11 cellular contexts compared by ENCODE assay signal in the genomic region with DNA sequence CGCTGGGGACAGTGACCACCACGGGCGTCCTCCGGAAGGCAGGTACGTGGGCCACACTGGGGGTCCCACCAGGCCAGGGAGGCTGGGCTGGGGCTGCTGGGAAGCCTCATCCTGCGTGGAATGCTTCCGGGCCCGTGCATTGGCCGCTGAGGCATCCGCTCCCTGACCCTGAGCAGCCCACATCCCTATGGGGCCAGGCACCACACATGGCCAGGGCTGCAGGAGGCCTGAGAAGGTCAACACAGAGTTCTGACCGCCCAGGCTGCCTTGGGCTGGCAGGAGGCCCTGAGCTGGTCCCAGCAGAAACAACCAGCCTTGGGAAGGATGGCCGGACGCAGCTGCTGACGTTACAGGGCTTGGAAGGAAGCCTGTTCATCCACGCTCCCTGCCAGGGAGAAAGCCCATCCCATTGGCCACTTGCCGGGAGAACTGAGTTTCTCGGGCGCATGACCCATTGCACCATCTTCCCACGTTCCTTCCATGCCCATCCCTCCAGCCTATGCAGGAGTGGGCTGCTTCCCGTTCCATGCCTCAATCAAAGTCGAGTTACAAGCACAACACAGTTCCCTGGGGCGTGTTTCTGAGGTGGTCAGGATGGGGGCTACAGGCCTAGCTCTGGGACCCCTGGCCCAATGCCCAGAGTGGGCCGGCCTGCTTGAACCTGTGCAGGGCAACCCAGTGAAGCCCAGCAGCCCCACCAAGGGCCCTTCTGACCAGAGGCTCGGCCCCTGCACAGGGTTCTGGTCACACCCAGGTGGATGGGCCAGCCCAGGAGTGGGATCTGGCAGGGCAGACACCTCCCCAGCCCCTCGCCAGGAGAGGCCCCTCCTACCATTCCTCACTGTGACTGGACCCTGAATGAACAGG.
DNase-seq lines count a peak whose midpoint lies in the region; ATAC-seq and TF ChIP-seq lines count a peak whose summit lies in the region.
"Had no signal": no experiment of that assay in that cellular context is flagged by ENCODE, and none has a peak within 500 bp of the region (broad histone marks: within the 10 kb centered on the region; RNA-seq: fewer than 3 reads in every experiment).

No MANE protein-coding gene starts in this region.

- no peak for TF ChIP-seq CTCF in choroid plexus epithelial cell (conservative IDR thresholded peaks at IDR 0.05; ENCODE audit: low read depth, low read length)

- ATAC-seq in GM18502 (IDR thresholded peaks at IDR 0.05; ENCODE audit: poor library complexity, unreplicated experiment), result no peak

- H3K27me3 ChIP-seq in layer of hippocampus (ENCODE audit: control insufficient read depth, insufficient read depth, low read length), result no peaks in the 10 kb centered on the region

- no peak overlapping the region for H3K4me3 ChIP-seq in choroid plexus epithelial cell (ENCODE audit: low read depth, low read length)
- H3K4me3 ChIP-seq: SJSA1 had no signal

- peak overlapping the region; percentile 78 for H3K27ac ChIP-seq in layer of hippocampus (ENCODE audit: low read depth, low read length)
- H3K27ac ChIP-seq in substantia nigra (ENCODE audit: low read depth, low read length, poor library complexity, severe bottlenecking), result peak overlapping the region; percentile 9
- H3K27ac ChIP-seq: SJSA1 had no signal

- DNase-seq in HCEC 1CT (peak; percentile 83), choroid plexus epithelial cell (ENCODE audit: low read depth) (peak; percentile 89), substantia nigra (lab: John Stamatoyannopoulos, UW) (peak in 44 of 49 donors; percentile 23 to 89 (median 66)), NCI-H1930 (lab: John Stamatoyannopoulos, UW) (no peak), DMS114 treated with DMSO at 0.1 percent for 48 hours (lab: John Stamatoyannopoulos, UW; ENCODE audit: unreplicated experiment) (no peak), GM19240 (ENCODE audit: insufficient read length, low spot score) (no peak)
- DNase-seq: KBM-7; stimulated activated CD4-positive, alpha-beta T cell treated with anti-CD3 and anti-CD28 coated beads, Interleukin-2, amount 100 ng/mL, for 48 hours had no signal

Comparison
In these comparisons a context has a peak if more than half of its experiments do, and no peak if none do; other contexts are left out.
1. DNase-seq: peak in HCEC 1CT (single experiment), choroid plexus epithelial cell (single experiment) and substantia nigra (44 of 49); none in NCI-H1930 (0 of 2), DMS114 treated with DMSO at 0.1 percent for 48 hours (single experiment) and GM19240 (single experiment).